9 cellular contexts compared by ENCODE assay signal in the genomic region with DNA sequence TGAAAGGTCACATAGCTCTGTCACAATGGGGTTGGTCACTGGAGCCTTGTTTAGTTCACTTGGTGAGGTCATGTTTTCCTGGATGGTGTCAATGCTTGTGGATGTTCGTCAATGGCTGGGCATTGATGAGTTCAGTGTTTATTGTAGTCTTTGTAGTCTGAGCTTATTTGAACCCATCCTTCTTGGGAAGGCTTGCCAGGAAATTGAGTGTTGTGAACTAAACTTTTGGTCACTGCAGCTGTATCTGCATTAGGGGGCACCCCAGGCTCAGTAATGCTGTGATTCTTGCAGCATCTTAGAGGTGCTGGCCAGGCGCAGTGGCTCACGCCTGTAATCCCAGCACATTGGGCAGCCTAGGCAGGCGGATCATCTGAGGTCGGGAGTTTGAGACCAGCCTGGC. TPM values are rescaled to one million over a fixed set of nuclear protein-coding genes. Genes with fewer than 3 reads are reported as not detected.
A peak's percentile ranks its signal among the peaks of the same experiment; 100 is the strongest.
DNase-seq lines count a peak whose midpoint lies in the region; ATAC-seq and TF ChIP-seq lines count a peak whose summit lies in the region.
"Had no signal": no experiment of that assay in that cellular context is flagged by ENCODE, and none has a peak within 500 bp of the region (broad histone marks: within the 10 kb centered on the region; RNA-seq: fewer than 3 reads in every experiment).

No MANE protein-coding gene starts in this region.

- intact Hi-C loops in gastrocnemius medialis (cut with DNase I; ENCODE audit: low total_unique reads) = no loop called here
- intact Hi-C loops in mucosa of descending colon (cut with DNase I, micrococcal nuclease) = no loop called here
- intact Hi-C loops in activated T-helper 2 cell treated with anti-CD3 and anti-CD28 coated beads, Interferon-gamma antibody, Interleukin-2, Interleukin-4, amounts not matched to agents 10 μg/mL and 5 μg/mL and 100 μg/mL, durations not matched to agents 14 hours and 24 hours and 36 hours (cut with micrococcal nuclease) = no loop called here

- H3K36me3 ChIP-seq in gastroesophageal sphincter (no peaks in the 10 kb centered on the region), gastrocnemius medialis (no peaks in the 10 kb centered on the region), mucosa of descending colon (ENCODE audit: low read depth) (no peaks in the 10 kb centered on the region)

- peak in 3 of 4 experiments; percentile 8 to 30 (median 15) for TF ChIP-seq CTCF in gastroesophageal sphincter (IDR thresholded peaks at IDR 0.05)
- TF ChIP-seq CTCF in gastrocnemius medialis (IDR thresholded peaks at IDR 0.05 in 4 of 5, conservative IDR thresholded peaks at IDR 0.05 in 1 of 5) = peak in 3 of 5 experiments; percentile 13 to 20 (median 15)
- TF ChIP-seq CTCF in mucosa of descending colon (IDR thresholded peaks at IDR 0.05) = no peak

- H3K4me3 ChIP-seq in gastroesophageal sphincter (no peak overlapping the region), gastrocnemius medialis (no peak overlapping the region), mucosa of descending colon (no peak overlapping the region)
- H3K4me3 ChIP-seq: BLaER1 had no signal

- in situ Hi-C loops in gastrocnemius medialis (cut with MboI; ENCODE audit: low sequenced_read_pairs in 4 of 4) = loop anchor here in 1 of 4 donors (5.0 kb wide), 1 partner anchor 37 kb away; no protein-coding TSS in a partner anchor

- H3K4me3 Mint-ChIP-seq in activated T-helper 2 cell treated with anti-CD3 and anti-CD28 coated beads, Interferon-gamma antibody, Interleukin-2, Interleukin-4, amounts not matched to agents 10 μg/mL and 5 μg/mL and 100 μg/mL, durations not matched to agents 14 hours and 24 hours and 36 hours (ENCODE audit: low read depth) = no peak overlapping the region

- H3K9me3 Mint-ChIP-seq in activated T-helper 2 cell treated with anti-CD3 and anti-CD28 coated beads, Interferon-gamma antibody, Interleukin-2, Interleukin-4, amounts not matched to agents 10 μg/mL and 5 μg/mL and 100 μg/mL, durations not matched to agents 14 hours and 24 hours and 36 hours = no peaks in the 10 kb centered on the region

- TF ChIP-seq EP300 in gastroesophageal sphincter (IDR thresholded peaks at IDR 0.05) = no peak

- H3K9me3 ChIP-seq in gastroesophageal sphincter (no peaks in the 10 kb centered on the region), gastrocnemius medialis (no peaks in the 10 kb centered on the region), mucosa of descending colon (no peaks in the 10 kb centered on the region)

- ATAC-seq in gastroesophageal sphincter (no peak), gastrocnemius medialis (no peak), mucosa of descending colon (no peak), HG03520 (IDR thresholded peaks at IDR 0.05; ENCODE audit: unreplicated experiment) (no peak)

- H3K4me1 ChIP-seq in gastroesophageal sphincter (no peaks in the 10 kb centered on the region), gastrocnemius medialis (no peaks in the 10 kb centered on the region), mucosa of descending colon (ENCODE audit: low read depth) (no peaks in the 10 kb centered on the region)

- peaks cover 4% of the 10 kb centered on the region for H3K27me3 Mint-ChIP-seq in activated T-helper 2 cell treated with anti-CD3 and anti-CD28 coated beads, Interferon-gamma antibody, Interleukin-2, Interleukin-4, amounts not matched to agents 10 μg/mL and 5 μg/mL and 100 μg/mL, durations not matched to agents 14 hours and 24 hours and 36 hours (ENCODE audit: low read depth)

- TF ChIP-seq POLR2A in gastroesophageal sphincter (IDR thresholded peaks at IDR 0.05) = no peak
- no peak for TF ChIP-seq POLR2A in gastrocnemius medialis (IDR thresholded peaks at IDR 0.05)

- H3K4me1 Mint-ChIP-seq in activated T-helper 2 cell treated with anti-CD3 and anti-CD28 coated beads, Interferon-gamma antibody, Interleukin-2, Interleukin-4, amounts not matched to agents 10 μg/mL and 5 μg/mL and 100 μg/mL, durations not matched to agents 14 hours and 24 hours and 36 hours (ENCODE audit: low read depth) = no peaks in the 10 kb centered on the region

- H3K27ac ChIP-seq in gastroesophageal sphincter = no peak overlapping the region
- H3K27ac ChIP-seq in gastrocnemius medialis = no peak overlapping the region
- H3K27ac ChIP-seq: BLaER1 had no signal

- no peaks in the 10 kb centered on the region for H3K36me3 Mint-ChIP-seq in activated T-helper 2 cell treated with anti-CD3 and anti-CD28 coated beads, Interferon-gamma antibody, Interleukin-2, Interleukin-4, amounts not matched to agents 10 μg/mL and 5 μg/mL and 100 μg/mL, durations not matched to agents 14 hours and 24 hours and 36 hours (ENCODE audit: low read depth)

- H3K27ac Mint-ChIP-seq in activated T-helper 2 cell treated with anti-CD3 and anti-CD28 coated beads, Interferon-gamma antibody, Interleukin-2, Interleukin-4, amounts not matched to agents 10 μg/mL and 5 μg/mL and 100 μg/mL, durations not matched to agents 14 hours and 24 hours and 36 hours = no peak overlapping the region

- peak; percentile 10 for DNase-seq in NCI-H2227 (lab: John Stamatoyannopoulos, UW; ENCODE audit: unreplicated experiment)
- no peak for DNase-seq in NCI-H2227 treated with DMSO at 0.1 percent for 48 hours (lab: John Stamatoyannopoulos, UW)
- peak; percentile 33 for DNase-seq in SW480 (ENCODE audit: low spot score)
- DNase-seq in gastrocnemius medialis = no peak
- no peak for DNase-seq in mucosa of descending colon
- DNase-seq in activated T-helper 2 cell treated with anti-CD3 and anti-CD28 coated beads, Interferon-gamma antibody, Interleukin-2, Interleukin-4, amounts not matched to agents 10 μg/mL and 5 μg/mL and 100 μg/mL, durations not matched to agents 14 hours and 24 hours and 36 hours (ENCODE audit: low spot score) = no peak

- WGBS in gastroesophageal sphincter (ENCODE audit: low coverage in 1 of 2), 2 donors = 17% methylated on average over 2 of the region's 5 CpGs; no CpG with 5 or more reads in 1 of the 2 donors

- peaks cover 5% of the 10 kb centered on the region for H3K27me3 ChIP-seq in gastroesophageal sphincter
- no peaks in the 10 kb centered on the region for H3K27me3 ChIP-seq in gastrocnemius medialis
- H3K27me3 ChIP-seq: BLaER1 had no signal

RNA-seq across cellular contexts. Expression of a gene that starts 22.0 kb away (rescaled TPM):
- total RNA-seq in gastroesophageal sphincter (10 to 100 TPM in 1 of 4 donors, 1 to 10 TPM in 3; 5.0 to 17.0 (median 7.8) TPM), gastrocnemius medialis (10 to 100 TPM in 1 of 4 donors, 1 to 10 TPM in 3; 1.9 to 14.9 (median 5.8) TPM), mucosa of descending colon (10 to 100 TPM in 2 of 3 donors, 1 to 10 TPM in 1; 9.8 to 12.3 (median 11.6) TPM)
- total RNA-seq in activated T-helper 2 cell treated with anti-CD3 and anti-CD28 coated beads, Interferon-gamma antibody, Interleukin-2, Interleukin-4, amounts not matched to agents 10 μg/mL and 5 μg/mL and 100 μg/mL, durations not matched to agents 14 hours and 24 hours and 36 hours = 9.7 and 10.8 TPM in 2 replicates

RNA-seq across cellular contexts. Expression of a gene that starts 22.6 kb away (rescaled TPM):
- total RNA-seq in gastroesophageal sphincter (10 to 100 TPM; 16.2 to 24.0 (median 20.7) TPM), gastrocnemius medialis (10 to 100 TPM; 18.4 to 29.2 (median 24.8) TPM), mucosa of descending colon (10 to 100 TPM; 29.0 to 45.1 (median 37.4) TPM)
- 27.4 and 31.4 TPM in 2 replicates for total RNA-seq in activated T-helper 2 cell treated with anti-CD3 and anti-CD28 coated beads, Interferon-gamma antibody, Interleukin-2, Interleukin-4, amounts not matched to agents 10 μg/mL and 5 μg/mL and 100 μg/mL, durations not matched to agents 14 hours and 24 hours and 36 hours

RNA-seq across cellular contexts. Expression of a gene that starts 39.8 kb away (rescaled TPM):
- under 1 TPM in 2 of 4 donors, not detected in 2; 0.16 to 0.39 TPM for total RNA-seq in gastroesophageal sphincter
- total RNA-seq in gastrocnemius medialis = under 1 TPM in 1 of 4 donors, not detected in 3; 0.16 TPM
- not detected for total RNA-seq in mucosa of descending colon
- total RNA-seq in activated T-helper 2 cell treated with anti-CD3 and anti-CD28 coated beads, Interferon-gamma antibody, Interleukin-2, Interleukin-4, amounts not matched to agents 10 μg/mL and 5 μg/mL and 100 μg/mL, durations not matched to agents 14 hours and 24 hours and 36 hours = 0.07 and 0.09 TPM in 2 replicates

RNA-seq across cellular contexts. Expression of a gene that starts 44.6 kb away (rescaled TPM):
- 1 to 10 TPM; 1.2 to 2.9 (median 2.0) TPM for total RNA-seq in gastroesophageal sphincter
- under 1 TPM in 2 of 4 donors, not detected in 2; 0.46 to 0.55 TPM for total RNA-seq in gastrocnemius medialis
- 1 to 10 TPM in 2 of 3 donors, under 1 TPM in 1; 0.70 to 1.4 (median 1.2) TPM for total RNA-seq in mucosa of descending colon
- total RNA-seq in activated T-helper 2 cell treated with anti-CD3 and anti-CD28 coated beads, Interferon-gamma antibody, Interleukin-2, Interleukin-4, amounts not matched to agents 10 μg/mL and 5 μg/mL and 100 μg/mL, durations not matched to agents 14 hours and 24 hours and 36 hours = not detected in 2 replicates

RNA-seq across cellular contexts. Expression of a gene that starts 50.5 kb away (rescaled TPM):
- total RNA-seq in gastroesophageal sphincter = 10 to 100 TPM; 14.0 to 35.5 (median 20.6) TPM
- 10 to 100 TPM; 12.2 to 42.5 (median 22.1) TPM for total RNA-seq in gastrocnemius medialis
- total RNA-seq in mucosa of descending colon = 10 to 100 TPM; 15.7 to 34.6 (median 17.0) TPM
- total RNA-seq in activated T-helper 2 cell treated with anti-CD3 and anti-CD28 coated beads, Interferon-gamma antibody, Interleukin-2, Interleukin-4, amounts not matched to agents 10 μg/mL and 5 μg/mL and 100 μg/mL, durations not matched to agents 14 hours and 24 hours and 36 hours = 25.6 and 28.9 TPM in 2 replicates

Comparison
In these comparisons a context has a peak if more than half of its experiments do, and no peak if none do; other contexts are left out.
1. DNase-seq: peak in NCI-H2227 (single experiment) and SW480 (single experiment); none in NCI-H2227 treated with DMSO at 0.1 percent for 48 hours (single experiment), gastrocnemius medialis (0 of 2), mucosa of descending colon (0 of 3) and activated T-helper 2 cell treated with anti-CD3 and anti-CD28 coated beads, Interferon-gamma antibody, Interleukin-2, Interleukin-4, amounts not matched to agents 10 μg/mL and 5 μg/mL and 100 μg/mL, durations not matched to agents 14 hours and 24 hours and 36 hours (single experiment).